8 cellular contexts compared by ENCODE assay signal in the genomic region with DNA sequence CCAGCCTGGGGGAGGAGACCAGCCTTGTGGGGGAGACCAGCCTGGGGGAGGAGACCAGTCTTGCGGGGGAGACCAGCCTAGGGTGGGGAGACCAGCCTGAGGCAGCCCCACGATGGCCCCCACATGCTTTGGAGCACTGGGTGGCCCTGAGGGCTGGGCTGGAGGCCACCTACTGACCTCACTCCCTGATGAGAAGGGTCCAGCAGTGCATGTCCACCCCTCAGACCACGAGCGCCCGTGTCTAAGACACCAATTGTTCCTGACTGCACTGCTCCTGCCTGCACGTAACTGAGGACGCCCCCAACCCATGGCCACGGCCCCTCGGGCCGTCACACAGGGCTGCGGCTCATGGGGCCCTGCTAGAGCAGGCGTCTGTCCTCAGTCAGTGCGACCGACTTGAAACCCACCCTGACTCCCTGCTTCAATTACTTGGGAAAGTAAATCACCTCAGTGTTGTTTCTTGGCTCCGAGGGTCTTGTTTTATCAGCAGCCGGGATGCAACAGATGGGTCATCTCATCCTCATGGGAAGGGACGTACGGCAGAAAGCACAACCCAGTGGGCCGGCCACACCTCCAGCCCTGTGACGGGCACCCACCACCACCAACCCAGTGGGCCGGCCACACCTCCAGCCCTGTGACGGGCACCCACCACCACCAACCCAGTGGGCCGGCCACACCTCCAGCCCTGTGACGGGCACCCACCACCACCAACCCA. TPM values are rescaled to one million over a fixed set of nuclear protein-coding genes. Genes with fewer than 3 reads are reported as not detected.
DNase-seq lines count a peak whose midpoint lies in the region; ATAC-seq and TF ChIP-seq lines count a peak whose summit lies in the region.

A gene (minus strand): TSS at position 550 of the 715 bp plus-strand sequence. CDS start 1,643 bp downstream, outside the sequence.

- peak within 1 kb of the TSS; percentile 92 for H2AFZ ChIP-seq in ACC112 (ENCODE audit: low read length, unreplicated experiment)

- TF ChIP-seq CTCF in WI38 (IDR thresholded peaks at IDR 0.05; ENCODE audit: low read depth, low read length) = no peak
- no peak for TF ChIP-seq CTCF in lower leg skin (IDR thresholded peaks at IDR 0.05)

- peaks cover 18% of the 10 kb centered on the region for H3K4me1 ChIP-seq in ACC112 (ENCODE audit: control insufficient read depth, insufficient read depth, low read length, unreplicated experiment)

- H3K27ac ChIP-seq in ACC112 (ENCODE audit: low read depth, low read length) = peak within 1 kb of the TSS; percentile 48; the same call in 1 of the 2 replicates

- peak; percentile 83 for DNase-seq in MG63
- peak; percentile 76 for DNase-seq in ecto neural progenitor cell (ENCODE audit: low spot score)
- peak in 1 of 2 donors; percentile 90 for DNase-seq in lower leg skin (ENCODE audit: low spot score in 2 of 2)
- DNase-seq in stimulated activated CD4-positive, alpha-beta T cell treated with anti-CD3 and anti-CD28 coated beads, Interleukin-4, amount 100 ng/mL, for 1 hour = peak; percentile 46

- H3K9me3 ChIP-seq in MG63 = no peaks in the 10 kb centered on the region

- no peaks in the 10 kb centered on the region for H3K79me2 ChIP-seq in ACC112 (ENCODE audit: control insufficient read depth, insufficient read depth, low read length, unreplicated experiment)

- TF ChIP-seq POLR2A in lower leg skin (IDR thresholded peaks at IDR 0.05) = no peak

- H3K36me3 ChIP-seq in ACC112 (ENCODE audit: insufficient read depth, low read length) = peaks cover 3% of the 10 kb centered on the region; the same call in 1 of the 2 replicates
- no peaks in the 10 kb centered on the region; the same call in 1 of the 2 replicates for H3K36me3 ChIP-seq in MG63

- ATAC-seq in GM18858 (IDR thresholded peaks at IDR 0.05; ENCODE audit: unreplicated experiment) (peak; percentile 44), GM18519 (IDR thresholded peaks at IDR 0.05; ENCODE audit: low FRiP score, unreplicated experiment) (no peak)

- intact Hi-C loops in lower leg skin (cut with DNase I; ENCODE audit: low total_unique reads) = no loop called here

- H3K4me3 ChIP-seq in ACC112 (ENCODE audit: low read depth, low read length) (peak within 1 kb of the TSS; percentile 100), MG63 (peak within 1 kb of the TSS; percentile 89), WI38 (ENCODE audit: low read depth, low read length) (peak within 1 kb of the TSS; percentile 92), lower leg skin (ENCODE audit: low read depth, poor library complexity, severe bottlenecking) (peak within 1 kb of the TSS; percentile 25)

- H3K27me3 ChIP-seq in ACC112 (ENCODE audit: insufficient read depth, low read length) = no peaks in the 10 kb centered on the region
- H3K27me3 ChIP-seq in MG63 = no peaks in the 10 kb centered on the region

- WGBS in lower leg skin, 2 donors = 5 to 41% methylated on average over 16 to 19 of the region's 24 CpGs

RNA-seq across cellular contexts. Expression of the gene that starts here (rescaled TPM):
- 2.0 and 2.4 TPM in 2 replicates for total RNA-seq in MG63 (2014; rRNA removed; shearing (Covaris generic); ENCODE audit: low replicate concordance)
- total RNA-seq in lower leg skin = 1 to 10 TPM; 2.1 to 7.5 (median 4.0) TPM

Comparison
In these comparisons a context has a peak if more than half of its experiments do, and no peak if none do; other contexts are left out.
1. H3K4me3 ChIP-seq: peak in every context shown above with its lines; median percentile 100 in ACC112; 92 in WI38; 89 in MG63; 25 in lower leg skin.